In the genomic region with DNA sequence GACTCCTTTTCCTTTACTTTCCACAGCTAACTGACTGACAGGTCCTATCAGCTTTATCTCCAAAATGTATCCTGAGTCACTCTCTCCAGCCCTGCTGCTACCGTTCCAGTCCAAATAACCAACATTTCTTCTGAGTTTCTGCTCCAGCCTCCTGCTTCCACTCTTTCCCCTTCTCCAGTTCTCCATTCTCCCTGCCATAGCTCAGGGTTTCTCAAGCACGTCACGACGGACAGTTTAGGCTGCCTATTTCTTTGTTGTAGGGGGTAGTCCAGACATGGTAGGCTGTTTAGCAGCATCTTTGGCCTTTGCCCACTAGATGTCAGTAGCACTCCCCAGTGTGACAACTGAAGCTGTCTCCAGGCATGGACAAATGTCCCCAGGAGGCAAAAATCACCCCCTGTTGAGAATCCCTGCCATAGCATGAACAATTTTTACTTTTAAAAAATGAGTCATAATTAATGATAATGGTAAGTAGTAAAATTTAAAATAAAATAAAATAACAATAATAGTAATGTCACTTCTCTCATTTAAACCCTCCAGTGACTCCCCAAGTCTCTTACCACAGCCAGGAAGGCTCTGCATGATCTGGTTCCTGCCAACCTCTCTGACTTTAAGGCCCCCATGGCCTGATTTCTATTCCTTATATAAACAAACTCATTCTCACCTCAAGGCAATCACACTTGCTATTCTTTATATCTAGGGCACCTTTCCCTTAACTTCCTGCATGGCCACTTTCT, we compare ENCODE assay signal across 8 cellular contexts.
DNase-seq lines count a peak whose midpoint lies in the region; ATAC-seq and TF ChIP-seq lines count a peak whose summit lies in the region.

No MANE protein-coding gene starts in this region.

- H4K20me1 ChIP-seq in HCT116 (ENCODE audit: insufficient read depth), result no peaks in the 10 kb centered on the region

- peaks cover 9% of the 10 kb centered on the region for H3K36me3 Mint-ChIP-seq in glutamatergic neuron (ENCODE audit: unreplicated experiment)

- TF ChIP-seq RAD21 in HCT116 (IDR thresholded peaks at IDR 0.05; ENCODE audit: low read depth), result peak; percentile 92

- peak; percentile 100 for ATAC-seq in HCT116

- H3K4me1 ChIP-seq in HCT116 (ENCODE audit: control insufficient read depth in 1 of 2, insufficient read depth in 2 of 2, low read length in 2 of 2) (peaks cover 0 to 9% of the 10 kb centered on the region in 2 experiments; a peak in 2 of 4 replicates), prostate gland (replicated peaks) (no peaks in the 10 kb centered on the region)

- in situ Hi-C loops in SK-MEL-5 (cut with HindIII; ENCODE audit: low pct_unique_long_range_greater_than_20kb, low sequenced_read_pairs), result no loop called here

- peak; percentile 69 for DNase-seq in HCT116 (ENCODE audit: low read depth, low spot score)
- DNase-seq in LoVo (ENCODE audit: low spot score), result peak; percentile 75
- DNase-seq in SK-MEL-5 (ENCODE audit: low read depth, low spot score), result peak; percentile 87
- DNase-seq in activated naive CD4-positive, alpha-beta T cell treated with Interleukin-2 at 50 U/mL for 16 hours, result peak; percentile 51
- peak; percentile 68 for DNase-seq in glutamatergic neuron
- DNase-seq in prostate gland (ENCODE audit: low spot score), result peak; percentile 35
- no peak for DNase-seq in NCI-H187 treated with DMSO at 0.1 percent for 48 hours (lab: John Stamatoyannopoulos, UW)

- H3K9ac ChIP-seq in HCT116 (ENCODE audit: low read length), result no peak overlapping the region

- H2AFZ ChIP-seq in HCT116 (ENCODE audit: low read depth, low read length, poor library complexity, severe bottlenecking), result peak overlapping the region; percentile 95

- H3K27ac Mint-ChIP-seq in glutamatergic neuron (ENCODE audit: unreplicated experiment), result no peak overlapping the region

- intact Hi-C loops in HCT116 (cut with micrococcal nuclease) (loop anchor here (1.0 to 10.0 kb wide), 4 partner anchors 280 to 1042 kb away; a partner anchor contains a TSS), prostate gland (cut with DNase I) (no loop called here)

- no peaks in the 10 kb centered on the region for H3K36me3 ChIP-seq in HCT116 (ENCODE audit: control insufficient read depth in 1 of 2, insufficient read depth in 2 of 2, low read length in 2 of 2)
- H3K36me3 ChIP-seq in prostate gland, result no peaks in the 10 kb centered on the region

- 7% methylated on average over 4 of the region's 4 CpGs for WGBS in prostate gland

- peaks cover 5% of the 10 kb centered on the region for H3K27me3 Mint-ChIP-seq in glutamatergic neuron (ENCODE audit: unreplicated experiment)

- peaks cover 22% of the 10 kb centered on the region for H3K4me1 Mint-ChIP-seq in glutamatergic neuron (ENCODE audit: low read depth, unreplicated experiment)

- H3K27ac ChIP-seq in HCT116 (ENCODE audit: low read depth, low read length) (no peak overlapping the region), prostate gland (no peak overlapping the region)

- peak overlapping the region; percentile 20 to 36; a peak in 3 of 4 replicates for H3K4me3 ChIP-seq in HCT116 (replicated peaks in 1 of 2; ENCODE audit: low read depth in 1 of 2, low read length in 2 of 2)
- H3K4me3 ChIP-seq in prostate gland, result no peak overlapping the region

- TF ChIP-seq POLR2A in HCT116 (IDR thresholded peaks at IDR 0.05; ENCODE audit: borderline replicate concordance, extremely low read depth, insufficient read depth, insufficient read length) (no peak), prostate gland (IDR thresholded peaks at IDR 0.05) (no peak)

- CTCF ChIA-PET in HCT116 (lab: Charles Lee), result interaction anchor here (0.7 to 1.3 kb wide), 15 partner anchors 9 to 1049 kb away, joined by 3 to 10 read pairs (median 3); no protein-coding TSS in a partner anchor

- H3K9me2 ChIP-seq in HCT116 (ENCODE audit: insufficient read depth), result no peaks in the 10 kb centered on the region

- H3K9me3 ChIP-seq in HCT116 (ENCODE audit: control insufficient read depth in 1 of 2, insufficient read depth in 1 of 2, low read depth in 1 of 2, low read length in 2 of 2) (no peaks in the 10 kb centered on the region), prostate gland (no peaks in the 10 kb centered on the region)

- H3K79me2 ChIP-seq in HCT116 (ENCODE audit: insufficient read depth, low read length), result no peaks in the 10 kb centered on the region

- H3K4me3 Mint-ChIP-seq in glutamatergic neuron (ENCODE audit: unreplicated experiment), result peak overlapping the region; percentile 37

- peaks cover 17% of the 10 kb centered on the region for H3K9me3 Mint-ChIP-seq in glutamatergic neuron (ENCODE audit: unreplicated experiment)

- RAD21 ChIA-PET in HCT116 (lab: Charles Lee; ENCODE audit: low non-redundant PET in 1 of 2, low total read pairs in 2 of 2, uncharacterized antibody in 2 of 2, unreplicated experiment in 2 of 2), result no interaction called here

- H3K27me3 ChIP-seq in HCT116 (ENCODE audit: insufficient read depth, low read length), result no peaks in the 10 kb centered on the region
- H3K27me3 ChIP-seq in prostate gland (replicated peaks; ENCODE audit: insufficient read depth), result no peaks in the 10 kb centered on the region

- peak; percentile 87 for TF ChIP-seq CTCF in GM12874 (IDR thresholded peaks at IDR 0.05; ENCODE audit: insufficient read depth, low read depth, low read length)
- peak; percentile 74 to 92 (median 91) for TF ChIP-seq CTCF in HCT116 (IDR thresholded peaks at IDR 0.05 in 2 of 3, conservative IDR thresholded peaks at IDR 0.05 in 1 of 3; ENCODE audit: borderline replicate concordance in 1 of 3, insufficient read depth in 1 of 3, low read depth in 2 of 3, low read length in 2 of 3)
- TF ChIP-seq CTCF in glutamatergic neuron (IDR thresholded peaks at IDR 0.05; ENCODE audit: partially characterized antibody, unreplicated experiment), result peak; percentile 73
- TF ChIP-seq CTCF in prostate gland (IDR thresholded peaks at IDR 0.05), result peak in 3 of 4 experiments; percentile 38 to 59 (median 53)

- BruUV-seq in HCT116 (replicated peaks; lab: Mats Ljungman, UMichigan), result no TSS peak

- H3K4me2 ChIP-seq in HCT116 (ENCODE audit: low read length), result peak overlapping the region; percentile 70

- POLR2A ChIA-PET in HCT116 (lab: Charles Lee), result interaction anchor here (0.6 kb wide), 1 partner anchor 554 kb away, joined by 4 read pairs; no protein-coding TSS in a partner anchor

TF ChIP-seq in HCT116, 20 proteins besides CTCF, POLR2A, EP300 and RAD21:
- TF ChIP-seq SRF (IDR thresholded peaks at IDR 0.05; ENCODE audit: low read depth) (0 out of 2 replicates have a peak, but pooled peaks have one; percentile 39), ZFX (IDR thresholded peaks at IDR 0.05) (no peak), ELF1 (IDR thresholded peaks at IDR 0.05; ENCODE audit: borderline replicate concordance, low read depth) (no peak), EZH2phosphoT487 (IDR thresholded peaks at IDR 0.05; ENCODE audit: borderline replicate concordance) (no peak), EZH2 (IDR thresholded peaks at IDR 0.05) (no peak), ZNF274 (IDR thresholded peaks at IDR 0.05; ENCODE audit: low read depth, low read length) (no peak), YY1 (IDR thresholded peaks at IDR 0.05; ENCODE audit: extremely low read depth, insufficient replicate concordance, low read depth, low read length) (peak; percentile 70), JUND (IDR thresholded peaks at IDR 0.05) (no peak), FOSL1 (IDR thresholded peaks at IDR 0.05; ENCODE audit: low read depth) (no peak), SIN3A (IDR thresholded peaks at IDR 0.05; ENCODE audit: low read depth) (no peak), CBX3 (IDR thresholded peaks at IDR 0.05; ENCODE audit: low read depth) (peak; percentile 54; the same call in 1 of the 2 replicates), POLR2AphosphoS5 (IDR thresholded peaks at IDR 0.05; ENCODE audit: low read depth, low read length) (no peak), EGR1 (IDR thresholded peaks at IDR 0.05; ENCODE audit: low read depth) (no peak)
- TF ChIP-seq, protein P1, sequence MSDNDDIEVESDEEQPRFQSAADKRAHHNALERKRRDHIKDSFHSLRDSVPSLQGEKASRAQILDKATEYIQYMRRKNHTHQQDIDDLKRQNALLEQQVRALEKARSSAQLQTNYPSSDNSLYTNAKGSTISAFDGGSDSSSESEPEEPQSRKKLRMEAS (IDR thresholded peaks at IDR 0.05), result no peak
- TF ChIP-seq, protein P2, sequence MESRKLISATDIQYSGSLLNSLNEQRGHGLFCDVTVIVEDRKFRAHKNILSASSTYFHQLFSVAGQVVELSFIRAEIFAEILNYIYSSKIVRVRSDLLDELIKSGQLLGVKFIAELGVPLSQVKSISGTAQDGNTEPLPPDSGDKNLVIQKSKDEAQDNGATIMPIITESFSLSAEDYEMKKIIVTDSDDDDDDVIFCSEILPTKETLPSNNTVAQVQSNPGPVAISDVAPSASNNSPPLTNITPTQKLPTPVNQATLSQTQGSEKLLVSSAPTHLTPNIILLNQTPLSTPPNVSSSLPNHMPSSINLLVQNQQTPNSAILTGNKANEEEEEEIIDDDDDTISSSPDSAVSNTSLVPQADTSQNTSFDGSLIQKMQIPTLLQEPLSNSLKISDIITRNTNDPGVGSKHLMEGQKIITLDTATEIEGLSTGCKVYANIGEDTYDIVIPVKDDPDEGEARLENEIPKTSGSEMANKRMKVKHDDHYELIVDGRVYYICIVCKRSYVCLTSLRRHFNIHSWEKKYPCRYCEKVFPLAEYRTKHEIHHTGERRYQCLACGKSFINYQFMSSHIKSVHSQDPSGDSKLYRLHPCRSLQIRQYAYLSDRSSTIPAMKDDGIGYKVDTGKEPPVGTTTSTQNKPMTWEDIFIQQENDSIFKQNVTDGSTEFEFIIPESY (IDR thresholded peaks at IDR 0.05; ENCODE audit: extremely low read depth, insufficient replicate concordance, low read length), result no peak
- TF ChIP-seq, protein P3, sequence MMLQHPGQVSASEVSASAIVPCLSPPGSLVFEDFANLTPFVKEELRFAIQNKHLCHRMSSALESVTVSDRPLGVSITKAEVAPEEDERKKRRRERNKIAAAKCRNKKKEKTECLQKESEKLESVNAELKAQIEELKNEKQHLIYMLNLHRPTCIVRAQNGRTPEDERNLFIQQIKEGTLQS (IDR thresholded peaks at IDR 0.05), result no peak
TF ChIP-seq in HCT116: peak in this region for 3.

Comparison
In these comparisons a context has a peak if more than half of its experiments do, and no peak if none do; other contexts are left out.
1. H3K4me3 ChIP-seq: peak in HCT116 (2 of 2); none in prostate gland (0 of 2).
2. Peak in every context shown above with its lines, with median percentiles within 50 percentile points of each other: CTCF ChIP-seq.